ENCODE assay signal across 16 cellular contexts in genomic region chr17:30299000-30299399, GRCh38. TPM values are rescaled to one million over a fixed set of nuclear protein-coding genes. Genes with fewer than 3 reads are reported as not detected.
DNase-seq lines count a peak whose midpoint lies in the region; ATAC-seq and TF ChIP-seq lines count a peak whose summit lies in the region.
"Had no signal": no experiment of that assay in that cellular context is flagged by ENCODE, and none has a peak within 500 bp of the region (broad histone marks: within the 10 kb centered on the region; RNA-seq: fewer than 3 reads in every experiment).

No MANE protein-coding gene starts in this region.

- CTCF ChIA-PET in Calu3 (lab: Charles Lee) = interaction anchor here (1.6 kb wide), 1 partner anchor 37 kb away, joined by 7 read pairs; no protein-coding TSS in a partner anchor

- DNase-seq in Calu3 (no peak), cardiac fibroblast (ENCODE audit: low read depth in 2 of 2) (peak; percentile 42 to 47)
- no peak for DNase-seq in activated CD4-positive, alpha-beta T cell treated with anti-CD3 and anti-CD28 coated beads for 4 hours
- DNase-seq: activated CD4-positive, alpha-beta T cell treated with anti-CD3 and anti-CD28 coated beads, Interleukin-2, amount 10 ng/mL, durations not matched to agents 7 days and 5 days; activated gamma-delta T cell treated with Interleukin-2 at 50 U/mL for 16 hours; COR-L47; NCI-H187 treated with DMSO at 0.1 percent for 48 hours had no signal

- H4K20me1 ChIP-seq in neural cell (ENCODE audit: insufficient read depth) = no peaks in the 10 kb centered on the region

- intact Hi-C loops in Calu3 (cut with micrococcal nuclease; ENCODE audit: unreplicated experiment) = loop anchor here (5.0 kb wide), 1 partner anchor 38 kb away; no protein-coding TSS in a partner anchor

- TF ChIP-seq EP300 in neural cell (conservative IDR thresholded peaks at IDR 0.05; ENCODE audit: poor library complexity, severe bottlenecking) = no peak

- no peak overlapping the region for H3K27ac Mint-ChIP-seq in Calu3 (ENCODE audit: unreplicated experiment)
- H3K27ac Mint-ChIP-seq: activated CD4-positive, alpha-beta T cell treated with anti-CD3 and anti-CD28 coated beads, Interleukin-2, amount 10 ng/mL, durations not matched to agents 7 days and 5 days; T-helper 1 cell treated with Interleukin-12 subunit alpha and Interleukin-12 subunit beta and Interleukin-4 antibody, amounts not matched to agents 30 μg/mL and 1 μg/mL, for 36 hours had no signal

- ATAC-seq in GM18907 (IDR thresholded peaks at IDR 0.05; ENCODE audit: unreplicated experiment) (no peak), HG03025 (IDR thresholded peaks at IDR 0.05; ENCODE audit: low FRiP score, unreplicated experiment) (no peak), GM19328 (IDR thresholded peaks at IDR 0.05; ENCODE audit: unreplicated experiment) (no peak)

- peaks cover 2% of the 10 kb centered on the region for H3K27me3 ChIP-seq in neural cell (ENCODE audit: insufficient read depth, low read depth, low read length)

- H2AFZ ChIP-seq in neural cell (ENCODE audit: low read depth, low read length) = no peak overlapping the region

- H3K27ac ChIP-seq in neural cell (ENCODE audit: low read length) = no peak overlapping the region

- peaks cover 5% of the 10 kb centered on the region for H3K9me3 Mint-ChIP-seq in Calu3 (ENCODE audit: low read depth, unreplicated experiment)
- H3K9me3 Mint-ChIP-seq: T-helper 1 cell treated with Interleukin-12 subunit alpha and Interleukin-12 subunit beta and Interleukin-4 antibody, amounts not matched to agents 30 μg/mL and 1 μg/mL, for 36 hours had no signal

- H3K4me1 Mint-ChIP-seq in Calu3 (ENCODE audit: low read depth, unreplicated experiment) = no peaks in the 10 kb centered on the region

- H3K4me3 ChIP-seq in cardiac fibroblast (replicated peaks in 1 of 2; ENCODE audit: low read depth in 2 of 2, low read length in 2 of 2) (no peak overlapping the region), neural cell (ENCODE audit: low read length) (no peak overlapping the region)

- no peak overlapping the region for H3K4me3 Mint-ChIP-seq in Calu3 (ENCODE audit: low read depth, unreplicated experiment)
- H3K4me3 Mint-ChIP-seq: activated CD4-positive, alpha-beta T cell treated with anti-CD3 and anti-CD28 coated beads, Interleukin-2, amount 10 ng/mL, durations not matched to agents 7 days and 5 days; T-helper 1 cell treated with Interleukin-12 subunit alpha and Interleukin-12 subunit beta and Interleukin-4 antibody, amounts not matched to agents 30 μg/mL and 1 μg/mL, for 36 hours had no signal

- TF ChIP-seq CTCF in Calu3 (IDR thresholded peaks at IDR 0.05; ENCODE audit: unreplicated experiment) (peak; percentile 18), LNCAP (IDR thresholded peaks at IDR 0.05) (peak; percentile 35), cardiac fibroblast (IDR thresholded peaks at IDR 0.05; ENCODE audit: low read depth, low read length) (peak; percentile 39), neural cell (IDR thresholded peaks at IDR 0.05; ENCODE audit: poor library complexity, severe bottlenecking) (peak; percentile 53)

- H3K36me3 Mint-ChIP-seq in Calu3 (ENCODE audit: insufficient read depth, unreplicated experiment) = no peaks in the 10 kb centered on the region

- no peaks in the 10 kb centered on the region for H3K27me3 Mint-ChIP-seq in Calu3 (ENCODE audit: unreplicated experiment)
- H3K27me3 Mint-ChIP-seq: activated CD4-positive, alpha-beta T cell treated with anti-CD3 and anti-CD28 coated beads, Interleukin-2, amount 10 ng/mL, durations not matched to agents 7 days and 5 days had no signal

- no peaks in the 10 kb centered on the region for H3K9me2 ChIP-seq in neural cell (ENCODE audit: insufficient read depth, low read length)

- H3K9me3 ChIP-seq in neural cell (ENCODE audit: low read length) = no peaks in the 10 kb centered on the region

- no peak overlapping the region for H3K9ac ChIP-seq in neural cell (ENCODE audit: low read length)

- no TSS peak for BruUV-seq in Calu3 (replicated peaks; lab: Mats Ljungman, UMichigan)

- H3K4me2 ChIP-seq in neural cell (ENCODE audit: low read length) = no peak overlapping the region

- no peaks in the 10 kb centered on the region for H3K36me3 ChIP-seq in neural cell (ENCODE audit: insufficient read depth, low read length)

- TF ChIP-seq RAD21 in neural cell (conservative IDR thresholded peaks at IDR 0.05) = peak; percentile 41

- no peaks in the 10 kb centered on the region for H3F3A ChIP-seq in neural cell (ENCODE audit: insufficient read depth, low read length, poor library complexity, severe bottlenecking)

- no peaks in the 10 kb centered on the region for H3K79me2 ChIP-seq in neural cell (replicated peaks; ENCODE audit: insufficient read depth, low read length)

TF ChIP-seq in neural cell, 6 proteins besides CTCF, POLR2A, EP300 and RAD21:
- TF ChIP-seq SMC3 (conservative IDR thresholded peaks at IDR 0.05; ENCODE audit: poor library complexity) = peak; percentile 47
- no peak for TF ChIP-seq EZH2 (IDR thresholded peaks at IDR 0.05; ENCODE audit: borderline replicate concordance, insufficient read depth, low read length, poor library complexity, severe bottlenecking)

RNA-seq across cellular contexts. Expression of gene BLMH, which starts 7.3 kb away (rescaled TPM):
- 28.2 and 33.7 TPM in 2 replicates for total RNA-seq in Calu3 (2022)
- polyA plus RNA-seq in neural cell = 44.3 and 53.7 TPM in 2 replicates
- polyA minus RNA-seq in neural cell = 44.1 and 44.8 TPM in 2 replicates

RNA-seq across cellular contexts. Expression of gene TMIGD1, which starts 34.9 kb away (rescaled TPM):
- total RNA-seq in Calu3 (2022) = not detected in 2 replicates
- polyA plus RNA-seq in neural cell = not detected in 2 replicates
- polyA minus RNA-seq in neural cell = not detected in 2 replicates
- total RNA-seq: activated CD4-positive, alpha-beta T cell treated with anti-CD3 and anti-CD28 coated beads, Interleukin-2, amount 10 ng/mL, durations not matched to agents 7 days and 5 days; cerebellum; frontal cortex; temporal lobe had no signal

Comparison
In these comparisons a context has a peak if more than half of its experiments do, and no peak if none do; other contexts are left out.
1. DNase-seq: peak in cardiac fibroblast (2 of 2); none in Calu3 (single experiment) and activated CD4-positive, alpha-beta T cell treated with anti-CD3 and anti-CD28 coated beads for 4 hours (0 of 2).
2. Peak in every context shown above with its lines, with median percentiles within 50 percentile points of each other: CTCF ChIP-seq.